ENCODE assay signal across 22 cellular contexts in genomic region chr14:69845787-69846186, GRCh38. TPM values are rescaled to one million over a fixed set of nuclear protein-coding genes. Genes with fewer than 3 reads are reported as not detected.
DNase-seq lines count a peak whose midpoint lies in the region; ATAC-seq, FAIRE-seq and TF ChIP-seq lines count a peak whose summit lies in the region.
"Had no signal": no experiment of that assay in that cellular context is flagged by ENCODE, and none has a peak within 500 bp of the region (broad histone marks: within the 10 kb centered on the region; RNA-seq: fewer than 3 reads in every experiment).

No MANE protein-coding gene starts in this region.

- no CpG with 5 or more reads among the region's 5 CpGs for WGBS in IMR-90 (ENCODE audit: extremely low coverage in 2 of 2, insufficient read length in 1 of 2), 2 experiments
- 53% methylated on average over 5 of the region's 5 CpGs for whole genome bisulfite sequencing in smooth muscle cell (ENCODE audit: low lambda C conversion rate)

- CTCF ChIA-PET in IMR-90 (lab: Yijun Ruan, JAX), result interaction anchor here (0.6 kb wide), 1 partner anchor 238 kb away, joined by 6 read pairs; no protein-coding TSS in a partner anchor

- H2AK9ac ChIP-seq in IMR-90 (replicated peaks; ENCODE audit: low read depth, low read length, poor library complexity), result no peak overlapping the region

- no peaks in the 10 kb centered on the region for H3K79me2 ChIP-seq in smooth muscle cell (ENCODE audit: low read depth)

- no peak overlapping the region for H2AK5ac ChIP-seq in IMR-90 (ENCODE audit: low read depth, low read length)

- no peak for TF ChIP-seq POLR2A in IMR-90 (IDR thresholded peaks at IDR 0.05; ENCODE audit: low read depth, low read length)

- no peak overlapping the region for H2BK15ac ChIP-seq in IMR-90 (ENCODE audit: low read depth, low read length)

- no peak overlapping the region for H3K4ac ChIP-seq in IMR-90 (ENCODE audit: low read depth, low read length)

- H3K14ac ChIP-seq in IMR-90 (replicated peaks; ENCODE audit: low read depth, low read length), result no peak overlapping the region

- H3K27ac ChIP-seq in IMR-90 (ENCODE audit: insufficient read depth, low read length), result no peak overlapping the region
- H3K27ac ChIP-seq in smooth muscle cell (ENCODE audit: low read depth), result no peak overlapping the region
- H3K27ac ChIP-seq: ascending aorta, C4-2B, colonic mucosa, lower lobe of right lung, stomach, uterus had no signal

- H3K9me3 ChIP-seq in IMR-90 (ENCODE audit: control insufficient read depth, insufficient read depth, low read length), result no peaks in the 10 kb centered on the region
- no peaks in the 10 kb centered on the region for H3K9me3 ChIP-seq in smooth muscle cell (replicated peaks; ENCODE audit: low read depth)
- H3K9me3 ChIP-seq: ascending aorta, colonic mucosa, lower lobe of right lung, stomach, uterus had no signal

- FAIRE-seq in GM19239 (lab: Jason Lieb, UNC), result no peak
- FAIRE-seq: A204.1, endothelial cell of umbilical vein, frontal cortex had no signal

- no peaks in the 10 kb centered on the region for H3K36me3 ChIP-seq in IMR-90 (ENCODE audit: control insufficient read depth, insufficient read depth, low read length)
- no peaks in the 10 kb centered on the region for H3K36me3 ChIP-seq in smooth muscle cell (ENCODE audit: low read depth)
- H3K36me3 ChIP-seq: ascending aorta, colonic mucosa, lower lobe of right lung, stomach, uterus had no signal

- H3K4me1 ChIP-seq in IMR-90 (ENCODE audit: control insufficient read depth, insufficient read depth, low read length) (no peaks in the 10 kb centered on the region), smooth muscle cell (ENCODE audit: low read depth) (peaks cover 27% of the 10 kb centered on the region)
- H3K4me1 ChIP-seq: ascending aorta, colonic mucosa, lower lobe of right lung, stomach, uterus had no signal

- TF ChIP-seq CTCF in IMR-90 (conservative IDR thresholded peaks at IDR 0.05; ENCODE audit: low read depth, low read length) (no peak), smooth muscle cell (IDR thresholded peaks at IDR 0.05; ENCODE audit: borderline replicate concordance, insufficient read depth, poor library complexity, severe bottlenecking) (no peak)

- dilution Hi-C loops in IMR-90 (cut with HindIII; ENCODE audit: low sequenced_read_pairs, unreplicated experiment), result no loop called here

- H3K4me2 ChIP-seq in IMR-90 (ENCODE audit: low read depth, low read length) (no peak overlapping the region), smooth muscle cell (no peak overlapping the region)

- H3K79me1 ChIP-seq in IMR-90 (ENCODE audit: low read depth in 1 of 2, low read length in 2 of 2), result no peaks in the 10 kb centered on the region

- no peak overlapping the region for H2BK120ac ChIP-seq in IMR-90 (ENCODE audit: low read depth, low read length)

- H4K5ac ChIP-seq in IMR-90 (ENCODE audit: low read depth, low read length), result no peak overlapping the region

- ATAC-seq in IMR-90 (ENCODE audit: low read depth), result no peak
- ATAC-seq: activated CD4-positive, CD25-positive, alpha-beta regulatory T cell treated with anti-CD3 and anti-CD28 coated beads, Interleukin-2, amount 50 U/mL, for 24 hours; lower lobe of right lung; naive thymus-derived CD8-positive, alpha-beta T cell had no signal

- BruUV-seq in IMR-90 (replicated peaks; lab: Mats Ljungman, UMichigan), result no TSS peak

- H4K20me1 ChIP-seq in IMR-90 (ENCODE audit: insufficient read depth, low read length), result no peaks in the 10 kb centered on the region
- H4K20me1 ChIP-seq in smooth muscle cell (ENCODE audit: low read depth), result no peaks in the 10 kb centered on the region

- in situ Hi-C loops in IMR-90 (cut with MboI; ENCODE audit: low sequenced_read_pairs), result loop anchor here (25.0 kb wide), 1 partner anchor 467 kb away; no protein-coding TSS in a partner anchor

- H4K8ac ChIP-seq in IMR-90 (ENCODE audit: low read depth in 2 of 2, low read length in 2 of 2), result no peak overlapping the region

- no peak overlapping the region for H4K91ac ChIP-seq in IMR-90 (ENCODE audit: insufficient read depth, low read depth, low read length)

- no peak for TF ChIP-seq RAD21 in IMR-90 (IDR thresholded peaks at IDR 0.05; ENCODE audit: low read length)

- no peak overlapping the region for H2BK5ac ChIP-seq in IMR-90 (ENCODE audit: low read depth, low read length, poor library complexity, severe bottlenecking)

- H3K9ac ChIP-seq in IMR-90 (ENCODE audit: low read depth, low read length) (no peak overlapping the region), smooth muscle cell (ENCODE audit: low read depth) (no peak overlapping the region)

- DNase-seq in NCI-H1417 (lab: John Stamatoyannopoulos, UW), result peak in 2 of 3 experiments; percentile 37 to 63
- DNase-seq in NCI-H1417 treated with DMSO at 0.1 percent for 48 hours (lab: John Stamatoyannopoulos, UW), result no peak
- peak; percentile 4 for DNase-seq in IMR-90
- DNase-seq in cerebellar cortex (ENCODE audit: low spot score), result peak; percentile 18
- DNase-seq in mucosa of gallbladder (ENCODE audit: low spot score), result peak; percentile 16
- no peak for DNase-seq in GM19239 (ENCODE audit: insufficient read length, low spot score)
- DNase-seq in SK-N-DZ (ENCODE audit: low spot score), result no peak
- DNase-seq in smooth muscle cell (lab: John Stamatoyannopoulos, UW; ENCODE audit: unreplicated experiment), result no peak
- DNase-seq: colonic mucosa; EL; lower lobe of right lung; naive thymus-derived CD8-positive, alpha-beta T cell; NCI-H2029 treated with DMSO at 0.1 percent for 48 hours; stomach; uterus had no signal

- no peaks in the 10 kb centered on the region for H3F3A ChIP-seq in smooth muscle cell (ENCODE audit: low read depth)

- H3K56ac ChIP-seq in IMR-90 (ENCODE audit: extremely low read depth, insufficient read depth, low read length), result no peak overlapping the region

- no peak overlapping the region for H3K23ac ChIP-seq in IMR-90 (ENCODE audit: low read depth, low read length)

- H2AFZ ChIP-seq in IMR-90 (replicated peaks; ENCODE audit: low read length, poor library complexity), result no peak overlapping the region
- no peak overlapping the region for H2AFZ ChIP-seq in smooth muscle cell (ENCODE audit: low read depth)

- H3K18ac ChIP-seq in IMR-90 (ENCODE audit: low read depth, low read length), result no peak overlapping the region

- intact Hi-C loops in IMR-90 (cut with micrococcal nuclease), result no loop called here

- H3K4me3 ChIP-seq in IMR-90 (ENCODE audit: insufficient read depth, low read depth, low read length) (no peak overlapping the region), smooth muscle cell (no peak overlapping the region)
- H3K4me3 ChIP-seq: ascending aorta, colonic mucosa, lower lobe of right lung, stomach, uterus had no signal

- H3K9me1 ChIP-seq in IMR-90 (ENCODE audit: insufficient read depth, low read length), result no peaks in the 10 kb centered on the region

- peaks cover 52% of the 10 kb centered on the region for H3K27me3 ChIP-seq in IMR-90 (ENCODE audit: control insufficient read depth, insufficient read depth, low read length)
- peaks cover 11% of the 10 kb centered on the region for H3K27me3 ChIP-seq in smooth muscle cell (ENCODE audit: low read depth)
- H3K27me3 ChIP-seq: ascending aorta, colonic mucosa, uterus had no signal

- H2BK20ac ChIP-seq in IMR-90 (ENCODE audit: low read depth, low read length), result no peak overlapping the region

- POLR2A ChIA-PET in IMR-90 (lab: Charles Lee; ENCODE audit: unreplicated experiment), result no interaction called here

TF ChIP-seq in IMR-90, 13 proteins besides CTCF, POLR2A, EP300 and RAD21:
- TF ChIP-seq MAZ (IDR thresholded peaks at IDR 0.05; ENCODE audit: borderline replicate concordance, low read depth, low read length), result no peak
- no peak for TF ChIP-seq RFX5 (IDR thresholded peaks at IDR 0.05; ENCODE audit: low read depth, low read length)
TF ChIP-seq in IMR-90: peak in this region for 0.

RNA-seq across cellular contexts. Expression of gene SMOC1, which starts 33.4 kb away (rescaled TPM):
- 0.90 and 1.1 TPM in 2 replicates for total RNA-seq in IMR-90 (2012; rRNA removed)
- polyA plus RNA-seq in IMR-90 (2012; rRNA removed), result 3.2 and 4.1 TPM in 2 replicates
- polyA plus RNA-seq in IMR-90 (2012; cell fraction: cytosol; rRNA removed), result 7.7 and 8.9 TPM in 2 replicates
- polyA plus RNA-seq in IMR-90 (2012; cell fraction: nucleus; rRNA removed; ENCODE audit: low replicate concordance), result 4.5 and 4.7 TPM in 2 replicates
- 3.1 TPM for total RNA-seq in mucosa of gallbladder
- polyA plus RNA-seq in SK-N-DZ (2014; cell fraction: cytosol; rRNA removed), result 6.0 and 10.9 TPM in 2 replicates
- polyA plus RNA-seq in SK-N-DZ (2014; cell fraction: nucleus; rRNA removed), result 4.2 and 6.4 TPM in 2 replicates
- 3.8 and 6.3 TPM in 2 replicates for total RNA-seq in smooth muscle cell
- 0.53 and 1.6 TPM in 2 replicates for polyA plus RNA-seq in smooth muscle cell
- total RNA-seq: naive thymus-derived CD8-positive, alpha-beta T cell had no signal
- polyA plus RNA-seq: naive thymus-derived CD8-positive, alpha-beta T cell had no signal

RNA-seq across cellular contexts. Expression of gene SLC10A1, which starts 48.7 kb away (rescaled TPM):
- total RNA-seq in IMR-90 (2012; rRNA removed), result not detected in 2 replicates
- polyA plus RNA-seq in IMR-90 (2012; rRNA removed), result 0.03 TPM in 1 of 2 replicates, not detected in the other
- polyA plus RNA-seq in IMR-90 (2012; cell fraction: cytosol; rRNA removed), result not detected in 2 replicates
- polyA plus RNA-seq in IMR-90 (2012; cell fraction: nucleus; rRNA removed; ENCODE audit: low replicate concordance), result not detected in 2 replicates
- total RNA-seq in mucosa of gallbladder, result 0.86 TPM
- polyA plus RNA-seq in SK-N-DZ (2014; cell fraction: cytosol; rRNA removed), result not detected in 2 replicates
- not detected in 2 replicates for polyA plus RNA-seq in SK-N-DZ (2014; cell fraction: nucleus; rRNA removed)
- total RNA-seq in smooth muscle cell, result 0.58 TPM in 1 of 2 replicates, not detected in the other
- 0.10 and 0.27 TPM in 2 replicates for polyA plus RNA-seq in smooth muscle cell
- total RNA-seq: ascending aorta; colonic mucosa; endothelial cell of umbilical vein; frontal cortex; lower lobe of right lung; naive thymus-derived CD8-positive, alpha-beta T cell; pulmonary artery endothelial cell; stomach; uterus had no signal
- polyA plus RNA-seq: endothelial cell of umbilical vein, stomach had no signal

Comparison
In these comparisons a context has a peak if more than half of its experiments do, and no peak if none do; other contexts are left out.
1. DNase-seq: peak in NCI-H1417 (2 of 3), IMR-90 (single experiment), cerebellar cortex (single experiment) and mucosa of gallbladder (single experiment); none in NCI-H1417 treated with DMSO at 0.1 percent for 48 hours (single experiment), GM19239 (single experiment), SK-N-DZ (single experiment) and smooth muscle cell (single experiment).